Comparison of ENCODE assay signal across 8 cellular contexts in the genomic region with DNA sequence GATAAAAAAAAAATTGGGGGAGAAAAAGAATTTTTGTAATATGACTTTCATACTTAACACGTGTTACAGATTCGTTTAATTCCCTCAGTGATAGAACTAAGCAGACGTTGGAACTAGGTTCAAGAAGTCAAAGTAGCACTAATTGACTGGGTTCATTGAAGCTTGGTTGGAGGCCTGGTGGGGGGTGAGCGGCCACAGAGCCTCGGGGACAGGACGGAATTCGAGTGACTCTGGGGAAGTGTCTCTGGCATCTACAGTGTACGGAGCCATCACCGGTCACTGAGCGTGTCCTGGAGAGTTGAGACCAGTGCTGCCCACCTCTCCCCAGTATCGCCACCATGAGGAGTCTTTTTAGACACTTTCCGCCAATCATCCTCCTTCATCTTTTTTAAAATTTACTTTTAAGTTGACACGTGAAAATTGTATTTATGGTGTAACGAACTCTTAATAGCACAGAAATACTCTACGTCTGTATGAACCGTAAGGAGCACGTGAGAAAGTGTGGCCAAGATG. TPM values are rescaled to one million over a fixed set of nuclear protein-coding genes. Genes with fewer than 3 reads are reported as not detected.
A peak's percentile ranks its signal among the peaks of the same experiment; 100 is the strongest.
DNase-seq lines count a peak whose midpoint lies in the region; ATAC-seq and TF ChIP-seq lines count a peak whose summit lies in the region.

No MANE protein-coding gene starts in this region.

- H3K9me3 ChIP-seq in HEK293 (ENCODE audit: control insufficient read depth, insufficient read depth, low read depth, low read length), result no peaks in the 10 kb centered on the region

- H3K4me1 Mint-ChIP-seq in WTC11, result peaks cover 31% of the 10 kb centered on the region
- H3K4me1 Mint-ChIP-seq in glutamatergic neuron (ENCODE audit: low read depth, unreplicated experiment), result peaks cover 32% of the 10 kb centered on the region
- peaks cover 68% of the 10 kb centered on the region for H3K4me1 Mint-ChIP-seq in stimulated activated effector memory CD8-positive, alpha-beta T cell treated with anti-CD3 and anti-CD28 coated beads, Interleukin-12 subunit alpha, Interleukin-12 subunit beta, amount 100 ng/mL, for 72 hours

- no peak for DNase-seq in WTC11 (ENCODE audit: low spot score)
- DNase-seq in glutamatergic neuron, result no peak
- no peak for DNase-seq in stimulated activated effector memory CD8-positive, alpha-beta T cell treated with anti-CD3 and anti-CD28 coated beads, Interleukin-12 subunit alpha, Interleukin-12 subunit beta, amount 100 ng/mL, for 72 hours (ENCODE audit: low spot score in 2 of 2)
- DNase-seq in NCI-H2107 treated with DMSO at 0.1 percent for 48 hours (lab: John Stamatoyannopoulos, UW; ENCODE audit: unreplicated experiment), result no peak
- no peak for DNase-seq in hypothalamus (lab: John Stamatoyannopoulos, UW)

- no peaks in the 10 kb centered on the region for H3K9me3 Mint-ChIP-seq in WTC11
- peaks cover 27% of the 10 kb centered on the region for H3K9me3 Mint-ChIP-seq in glutamatergic neuron (ENCODE audit: unreplicated experiment)
- no peaks in the 10 kb centered on the region for H3K9me3 Mint-ChIP-seq in stimulated activated effector memory CD8-positive, alpha-beta T cell treated with anti-CD3 and anti-CD28 coated beads, Interleukin-12 subunit alpha, Interleukin-12 subunit beta, amount 100 ng/mL, for 72 hours

- H3K27ac Mint-ChIP-seq in WTC11 (0 out of 2 replicates have a peak overlapping the region, but pooled peaks have one; percentile 53), glutamatergic neuron (ENCODE audit: unreplicated experiment) (peak overlapping the region; percentile 55)
- H3K27ac Mint-ChIP-seq in stimulated activated effector memory CD8-positive, alpha-beta T cell treated with anti-CD3 and anti-CD28 coated beads, Interleukin-12 subunit alpha, Interleukin-12 subunit beta, amount 100 ng/mL, for 72 hours, result peak overlapping the region; percentile 26

- H3K4me3 ChIP-seq in HEK293 (ENCODE audit: low read depth, low read length), result peak overlapping the region; percentile 87

- CTCF ChIA-PET in HEK293 (lab: Yijun Ruan, JAX), result interaction anchor here (0.9 kb wide), 1 partner anchor 23 kb away, joined by 5 read pairs; no protein-coding TSS in a partner anchor
- CTCF ChIA-PET in WTC11 (lab: Charles Lee), result no interaction called here

- H3K4me1 ChIP-seq in HEK293 (ENCODE audit: control insufficient read depth, insufficient read depth, low read length), result peaks cover 12% of the 10 kb centered on the region

- TF ChIP-seq CTCF in HEK293 (tag by site-specific recombination; IDR thresholded peaks at IDR 0.05), result no peak
- no peak for TF ChIP-seq CTCF in WTC11 (IDR thresholded peaks at IDR 0.05)
- TF ChIP-seq CTCF in glutamatergic neuron (IDR thresholded peaks at IDR 0.05; ENCODE audit: partially characterized antibody, unreplicated experiment), result no peak

- H3K36me3 Mint-ChIP-seq in WTC11 (no peaks in the 10 kb centered on the region), glutamatergic neuron (ENCODE audit: unreplicated experiment) (peaks cover 9% of the 10 kb centered on the region)
- H3K36me3 Mint-ChIP-seq in stimulated activated effector memory CD8-positive, alpha-beta T cell treated with anti-CD3 and anti-CD28 coated beads, Interleukin-12 subunit alpha, Interleukin-12 subunit beta, amount 100 ng/mL, for 72 hours, result peaks cover 27% of the 10 kb centered on the region

- peaks cover 2% of the 10 kb centered on the region; the same call in 1 of the 2 replicates for H3K27me3 Mint-ChIP-seq in WTC11 (ENCODE audit: low read depth)
- peaks cover 28% of the 10 kb centered on the region for H3K27me3 Mint-ChIP-seq in glutamatergic neuron (ENCODE audit: unreplicated experiment)

- POLR2A ChIA-PET in HEK293 (lab: Yijun Ruan, JAX) (interaction anchor here (0.8 kb wide), 1 partner anchor 188 kb away, joined by 3 read pairs; no protein-coding TSS in a partner anchor), WTC11 (lab: Charles Lee) (interaction anchor here (1.3 kb wide), 1 partner anchor 29 kb away, joined by 3 read pairs; no protein-coding TSS in a partner anchor)

- H3K27ac ChIP-seq in HEK293 (ENCODE audit: extremely low read depth, low read depth, low read length), result no peak overlapping the region

- ATAC-seq in WTC11, result no peak
- no peak for ATAC-seq in stimulated activated effector memory CD8-positive, alpha-beta T cell treated with anti-CD3 and anti-CD28 coated beads, Interleukin-12 subunit alpha, Interleukin-12 subunit beta, amount 100 ng/mL, for 72 hours
- ATAC-seq in HG03520 (IDR thresholded peaks at IDR 0.05; ENCODE audit: unreplicated experiment), result no peak
- no peak for ATAC-seq in HG03039 (IDR thresholded peaks at IDR 0.05; ENCODE audit: unreplicated experiment)

- H3K4me3 Mint-ChIP-seq in WTC11 (peak overlapping the region; percentile 78), glutamatergic neuron (ENCODE audit: unreplicated experiment) (peak overlapping the region; percentile 86)
- H3K4me3 Mint-ChIP-seq in stimulated activated effector memory CD8-positive, alpha-beta T cell treated with anti-CD3 and anti-CD28 coated beads, Interleukin-12 subunit alpha, Interleukin-12 subunit beta, amount 100 ng/mL, for 72 hours, result peak overlapping the region; percentile 85

- H3K36me3 ChIP-seq in HEK293 (ENCODE audit: control insufficient read depth in 2 of 2, insufficient read depth in 1 of 2, low read length in 2 of 2), result peaks cover 3 to 29% of the 10 kb centered on the region in 2 experiments; a peak in 2 of 3 replicates

TF ChIP-seq in HEK293, 187 proteins besides CTCF, POLR2A, EP300 and RAD21:
- TF ChIP-seq GLIS1 (tag by site-specific recombination; IDR thresholded peaks at IDR 0.05) (peak; percentile 73), KLF9 (tag by site-specific recombination; IDR thresholded peaks at IDR 0.05; ENCODE audit: low read depth) (no peak)

TF ChIP-seq in WTC11, 78 proteins besides CTCF, POLR2A, EP300 and RAD21 (continues in another document):
- TF ChIP-seq USF1 (CRISPR knock-in tag; IDR thresholded peaks at IDR 0.05) (no peak), ZNF671 (CRISPR knock-in tag; IDR thresholded peaks at IDR 0.05) (no peak), ETV6 (CRISPR knock-in tag; IDR thresholded peaks at IDR 0.05) (no peak), ZNF416 (CRISPR knock-in tag; IDR thresholded peaks at IDR 0.05) (no peak), PRRX2 (CRISPR knock-in tag; IDR thresholded peaks at IDR 0.05) (no peak), TEAD1 (CRISPR knock-in tag; IDR thresholded peaks at IDR 0.05) (no peak), ERG (CRISPR knock-in tag; IDR thresholded peaks at IDR 0.05) (no peak), SP1 (CRISPR knock-in tag; conservative IDR thresholded peaks at IDR 0.05) (no peak)
- TF ChIP-seq, protein P1, sequence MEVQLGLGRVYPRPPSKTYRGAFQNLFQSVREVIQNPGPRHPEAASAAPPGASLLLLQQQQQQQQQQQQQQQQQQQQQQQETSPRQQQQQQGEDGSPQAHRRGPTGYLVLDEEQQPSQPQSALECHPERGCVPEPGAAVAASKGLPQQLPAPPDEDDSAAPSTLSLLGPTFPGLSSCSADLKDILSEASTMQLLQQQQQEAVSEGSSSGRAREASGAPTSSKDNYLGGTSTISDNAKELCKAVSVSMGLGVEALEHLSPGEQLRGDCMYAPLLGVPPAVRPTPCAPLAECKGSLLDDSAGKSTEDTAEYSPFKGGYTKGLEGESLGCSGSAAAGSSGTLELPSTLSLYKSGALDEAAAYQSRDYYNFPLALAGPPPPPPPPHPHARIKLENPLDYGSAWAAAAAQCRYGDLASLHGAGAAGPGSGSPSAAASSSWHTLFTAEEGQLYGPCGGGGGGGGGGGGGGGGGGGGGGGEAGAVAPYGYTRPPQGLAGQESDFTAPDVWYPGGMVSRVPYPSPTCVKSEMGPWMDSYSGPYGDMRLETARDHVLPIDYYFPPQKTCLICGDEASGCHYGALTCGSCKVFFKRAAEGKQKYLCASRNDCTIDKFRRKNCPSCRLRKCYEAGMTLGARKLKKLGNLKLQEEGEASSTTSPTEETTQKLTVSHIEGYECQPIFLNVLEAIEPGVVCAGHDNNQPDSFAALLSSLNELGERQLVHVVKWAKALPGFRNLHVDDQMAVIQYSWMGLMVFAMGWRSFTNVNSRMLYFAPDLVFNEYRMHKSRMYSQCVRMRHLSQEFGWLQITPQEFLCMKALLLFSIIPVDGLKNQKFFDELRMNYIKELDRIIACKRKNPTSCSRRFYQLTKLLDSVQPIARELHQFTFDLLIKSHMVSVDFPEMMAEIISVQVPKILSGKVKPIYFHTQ (CRISPR knock-in tag; IDR thresholded peaks at IDR 0.05), result no peak

RNA-seq across cellular contexts. Expression of gene ZFYVE21, which starts 1.3 kb away (rescaled TPM):
- total RNA-seq in WTC11 (2021) (59.7 to 69.2 TPM (median 65.1 TPM) in 3 replicates), glutamatergic neuron (ENCODE audit: unreplicated experiment) (49.1 TPM)

RNA-seq across cellular contexts. Expression of gene XRCC3, which starts 1.7 kb away (rescaled TPM):
- total RNA-seq in WTC11 (2021), result 46.7 to 51.4 TPM (median 50.5 TPM) in 3 replicates
- 4.5 TPM for total RNA-seq in glutamatergic neuron (ENCODE audit: unreplicated experiment)
